Comparison of ENCODE assay signal across 24 cellular contexts in genomic region chr17:79738643-79739042, GRCh38. TPM values are rescaled to one million over a fixed set of nuclear protein-coding genes. Genes with fewer than 3 reads are reported as not detected.
"Had no signal": no experiment of that assay in that cellular context is flagged by ENCODE, and none has a peak within 500 bp of the region (broad histone marks: within the 10 kb centered on the region; RNA-seq: fewer than 3 reads in every experiment).

No MANE protein-coding gene starts in this region.

- DNase-seq: activated CD4-positive, alpha-beta memory T cell treated with anti-CD3 and anti-CD28 coated beads for 36 hours; activated CD4-positive, alpha-beta T cell treated with anti-CD3 and anti-CD28 coated beads, Interleukin-2, amount 10 ng/mL, durations not matched to agents 7 days and 5 days; activated CD4-positive, CD25-positive, alpha-beta regulatory T cell; activated CD8-positive, alpha-beta memory T cell treated with anti-CD3 and anti-CD28 coated beads for 24 hours; activated gamma-delta T cell; activated naive CD4-positive, alpha-beta T cell treated with anti-CD3 and anti-CD28 coated beads for 36 hours; activated T-cell treated with anti-CD3 and anti-CD28 coated beads for 4 hours; activated T-cell treated with anti-CD3 and anti-CD28 coated beads, Interleukin-2, amount 50 U/mL, for 48 hours; amygdala; caudate nucleus; MM.1S; NCI-H1105; NCI-H1436; NCI-H1694 treated with DMSO at 0.1 percent for 48 hours; NCI-H2081; NCI-H446; NCI-H524; SHP77 treated with DMSO at 0.1 percent for 48 hours; T-helper 2 cell; T1000 had no signal

- H3K27ac Mint-ChIP-seq: activated CD4-positive, alpha-beta memory T cell treated with anti-CD3 and anti-CD28 coated beads for 36 hours; activated CD4-positive, alpha-beta T cell treated with anti-CD3 and anti-CD28 coated beads, Interleukin-2, amount 10 ng/mL, durations not matched to agents 7 days and 5 days; activated naive CD4-positive, alpha-beta T cell treated with anti-CD3 and anti-CD28 coated beads for 36 hours; activated naive CD8-positive, alpha-beta T cell; activated T-helper 17 cell treated with anti-CD3 and anti-CD28 coated beads, Interleukin-2, amount 50 U/mL, for 72 hours had no signal

- H3K4me3 Mint-ChIP-seq: activated CD4-positive, alpha-beta memory T cell treated with anti-CD3 and anti-CD28 coated beads for 36 hours; activated CD4-positive, alpha-beta T cell treated with anti-CD3 and anti-CD28 coated beads, Interleukin-2, amount 10 ng/mL, durations not matched to agents 7 days and 5 days; activated naive CD4-positive, alpha-beta T cell treated with anti-CD3 and anti-CD28 coated beads for 36 hours; activated naive CD8-positive, alpha-beta T cell; activated T-helper 17 cell treated with anti-CD3 and anti-CD28 coated beads, Interleukin-2, amount 50 U/mL, for 72 hours had no signal

- FAIRE-seq: astrocyte, TTC549 had no signal

- H3K36me3 Mint-ChIP-seq: activated CD4-positive, alpha-beta memory T cell treated with anti-CD3 and anti-CD28 coated beads for 36 hours; activated naive CD8-positive, alpha-beta T cell had no signal

- H3K9me3 Mint-ChIP-seq: activated CD4-positive, alpha-beta memory T cell treated with anti-CD3 and anti-CD28 coated beads for 36 hours; activated CD4-positive, alpha-beta T cell treated with anti-CD3 and anti-CD28 coated beads, Interleukin-2, amount 10 ng/mL, durations not matched to agents 7 days and 5 days; activated naive CD4-positive, alpha-beta T cell treated with anti-CD3 and anti-CD28 coated beads for 36 hours; activated T-helper 17 cell treated with anti-CD3 and anti-CD28 coated beads, Interleukin-2, amount 50 U/mL, for 72 hours had no signal

- ATAC-seq: activated T-helper 17 cell treated with anti-CD3 and anti-CD28 coated beads, Interleukin-2, amount 50 U/mL, for 72 hours had no signal

- H3K4me1 Mint-ChIP-seq: activated CD4-positive, alpha-beta T cell treated with anti-CD3 and anti-CD28 coated beads, Interleukin-2, amount 10 ng/mL, durations not matched to agents 7 days and 5 days; activated T-helper 17 cell treated with anti-CD3 and anti-CD28 coated beads, Interleukin-2, amount 50 U/mL, for 72 hours had no signal

RNA-seq across cellular contexts. Expression of gene ENPP7, which starts 7.9 kb away (rescaled TPM):
- total RNA-seq: activated CD4-positive, alpha-beta T cell treated with anti-CD3 and anti-CD28 coated beads, Interleukin-2, amount 10 ng/mL, durations not matched to agents 7 days and 5 days; activated naive CD4-positive, alpha-beta T cell treated with anti-CD3 and anti-CD28 coated beads for 36 hours; astrocyte had no signal
